In genomic region chr1:89363638-89364536, GRCh38 we compare ENCODE assay signal across 1 cellular context.
TF ChIP-seq lines count a peak whose summit lies in the region.

Gene GBP6 (plus strand): TSS chr1:89364059. CDS start chr1:89368552, 4,493 bp downstream.

TF ChIP-seq in GM23338, 12 proteins besides CTCF, POLR2A, EP300 and RAD21 (continued from another document):
- TF ChIP-seq ETS1 (IDR thresholded peaks at IDR 0.05) (no peak), REST (IDR thresholded peaks at IDR 0.05; ENCODE audit: unreplicated experiment) (no peak), POLR2AphosphoS5 (IDR thresholded peaks at IDR 0.05; ENCODE audit: low read depth) (no peak), EZH2phosphoT487 (IDR thresholded peaks at IDR 0.05; ENCODE audit: unreplicated experiment) (no peak), ZNF114 (CRISPR knock-in tag; IDR thresholded peaks at IDR 0.05) (no peak)
